Comparison of ENCODE assay signal across 8 cellular contexts in the genomic region with DNA sequence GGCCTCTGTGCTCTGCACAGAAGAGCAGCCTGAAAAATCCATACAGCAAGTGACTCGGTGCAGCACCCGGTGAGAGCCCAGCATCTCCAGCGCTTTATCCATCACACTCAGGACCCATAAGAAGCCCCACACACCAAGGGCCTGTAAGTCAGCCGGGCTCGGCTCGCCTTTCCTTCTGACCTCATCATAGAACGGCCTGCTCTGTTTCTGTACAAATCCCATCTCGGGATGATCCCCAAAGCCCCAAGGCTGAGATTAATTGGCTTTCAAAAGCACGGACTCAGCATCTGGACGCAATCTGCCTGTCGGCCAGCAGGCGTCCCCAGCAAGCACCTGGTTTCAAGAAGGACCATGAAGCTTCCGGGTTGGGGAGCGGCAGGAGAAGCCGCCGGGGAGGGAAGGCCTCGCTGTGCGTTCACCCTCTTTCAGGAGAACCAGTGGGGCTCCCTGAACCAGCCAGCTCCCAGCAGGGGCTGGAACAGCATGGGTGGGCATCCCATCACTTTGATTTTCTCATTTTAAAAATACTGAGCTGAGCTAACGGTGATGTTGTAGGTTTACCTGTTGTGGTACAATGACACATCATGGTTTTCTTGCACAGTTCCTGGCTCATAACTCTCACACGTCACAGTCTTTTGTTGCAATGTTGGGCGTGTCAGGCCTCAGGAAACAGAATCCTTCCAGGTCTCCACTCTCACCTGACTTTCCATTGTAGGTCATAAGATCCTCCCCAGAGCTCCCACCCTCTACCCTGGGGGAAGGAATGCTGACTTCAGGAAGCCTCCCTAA. TPM values are rescaled to one million over a fixed set of nuclear protein-coding genes. Genes with fewer than 3 reads are reported as not detected.
DNase-seq lines count a peak whose midpoint lies in the region; ATAC-seq and TF ChIP-seq lines count a peak whose summit lies in the region.

No MANE protein-coding gene starts in this region.

- H3K36me3 Mint-ChIP-seq in CD4-positive, CD25-positive, alpha-beta regulatory T cell, result peaks cover 5% of the 10 kb centered on the region
- H3K36me3 Mint-ChIP-seq in activated naive CD8-positive, alpha-beta T cell treated with anti-CD3 and anti-CD28 coated beads for 36 hours, result peaks cover 9% of the 10 kb centered on the region

- H3K4me3 ChIP-seq in CD4-positive, CD25-positive, alpha-beta regulatory T cell (ENCODE audit: low read depth, low read length), result peak overlapping the region; percentile 65
- H3K4me3 ChIP-seq in parathyroid adenoma (ENCODE audit: low read depth, low read length) (peak overlapping the region; percentile 6), uterus (no peak overlapping the region)

- peaks cover 23% of the 10 kb centered on the region for H3K4me1 ChIP-seq in CD4-positive, CD25-positive, alpha-beta regulatory T cell (ENCODE audit: control insufficient read depth, insufficient read depth, low read length, poor library complexity, severe bottlenecking)
- H3K4me1 ChIP-seq in parathyroid adenoma (peaks cover 18% of the 10 kb centered on the region), uterus (no peaks in the 10 kb centered on the region)

- peak overlapping the region; percentile 55 for H3K4me2 ChIP-seq in parathyroid adenoma (ENCODE audit: low read length)

- intact Hi-C loops in head of caudate nucleus (cut with DNase I), result no loop called here
- intact Hi-C loops in uterus (cut with DNase I; ENCODE audit: low total_unique reads), result no loop called here

- peak; percentile 70 to 94 (median 84) for DNase-seq in CD4-positive, CD25-positive, alpha-beta regulatory T cell
- peak; percentile 64 for DNase-seq in NCI-H1105 treated with DMSO at 0.1 percent for 48 hours (lab: John Stamatoyannopoulos, UW)
- DNase-seq in SKM-1 (lab: John Stamatoyannopoulos, UW; ENCODE audit: unreplicated experiment), result peak; percentile 71
- peak; percentile 80 for DNase-seq in activated naive CD8-positive, alpha-beta T cell treated with anti-CD3 and anti-CD28 coated beads for 36 hours
- DNase-seq in head of caudate nucleus, result peak; percentile 60 to 91 (median 77)
- DNase-seq in uterus, result peak; percentile 82 to 84

- peak overlapping the region; percentile 86 for H3K27ac ChIP-seq in CD4-positive, CD25-positive, alpha-beta regulatory T cell (ENCODE audit: insufficient read depth, low read length, poor library complexity, severe bottlenecking)
- H3K27ac ChIP-seq in parathyroid adenoma (peak overlapping the region; percentile 54), uterus (peak overlapping the region; percentile 51 to 64)

- peak in 1 of 2 donors; percentile 40 for TF ChIP-seq POLR2A in uterus (IDR thresholded peaks at IDR 0.05)

- peak overlapping the region; percentile 62 to 73 (median 68) for H3K4me3 Mint-ChIP-seq in CD4-positive, CD25-positive, alpha-beta regulatory T cell
- H3K4me3 Mint-ChIP-seq in activated naive CD8-positive, alpha-beta T cell treated with anti-CD3 and anti-CD28 coated beads for 36 hours, result peak overlapping the region; percentile 51

- H3K27me3 Mint-ChIP-seq in CD4-positive, CD25-positive, alpha-beta regulatory T cell, result no peaks in the 10 kb centered on the region
- H3K27me3 Mint-ChIP-seq in activated naive CD8-positive, alpha-beta T cell treated with anti-CD3 and anti-CD28 coated beads for 36 hours, result no peaks in the 10 kb centered on the region

- no peak overlapping the region for H3K9ac ChIP-seq in parathyroid adenoma

- no peaks in the 10 kb centered on the region for H3K27me3 ChIP-seq in CD4-positive, CD25-positive, alpha-beta regulatory T cell (ENCODE audit: control insufficient read depth, insufficient read depth, low read length)
- H3K27me3 ChIP-seq in parathyroid adenoma (ENCODE audit: control insufficient read depth, insufficient read depth, low read length) (no peaks in the 10 kb centered on the region), uterus (no peaks in the 10 kb centered on the region)

- no peaks in the 10 kb centered on the region for H3K36me3 ChIP-seq in CD4-positive, CD25-positive, alpha-beta regulatory T cell (ENCODE audit: control insufficient read depth, insufficient read depth, low read length)
- H3K36me3 ChIP-seq in parathyroid adenoma (ENCODE audit: control insufficient read depth, insufficient read depth, low read length) (no peaks in the 10 kb centered on the region), uterus (no peaks in the 10 kb centered on the region)

- H3K4me1 Mint-ChIP-seq in CD4-positive, CD25-positive, alpha-beta regulatory T cell, result peaks cover 14 to 43% (median 21%) of the 10 kb centered on the region in 4 donors
- H3K4me1 Mint-ChIP-seq in activated naive CD8-positive, alpha-beta T cell treated with anti-CD3 and anti-CD28 coated beads for 36 hours, result peaks cover 42% of the 10 kb centered on the region

- peak overlapping the region; percentile 94 to 98 (median 98) for H3K27ac Mint-ChIP-seq in CD4-positive, CD25-positive, alpha-beta regulatory T cell
- H3K27ac Mint-ChIP-seq in activated naive CD8-positive, alpha-beta T cell treated with anti-CD3 and anti-CD28 coated beads for 36 hours, result peak overlapping the region; percentile 92

- no peaks in the 10 kb centered on the region for H3K9me3 Mint-ChIP-seq in CD4-positive, CD25-positive, alpha-beta regulatory T cell
- H3K9me3 Mint-ChIP-seq in activated naive CD8-positive, alpha-beta T cell treated with anti-CD3 and anti-CD28 coated beads for 36 hours, result no peaks in the 10 kb centered on the region

- no peaks in the 10 kb centered on the region for H3K9me3 ChIP-seq in CD4-positive, CD25-positive, alpha-beta regulatory T cell (ENCODE audit: control insufficient read depth in 2 of 2, low read length in 2 of 2)
- no peaks in the 10 kb centered on the region for H3K9me3 ChIP-seq in parathyroid adenoma (ENCODE audit: control insufficient read depth, low read length)
- H3K9me3 ChIP-seq in uterus, result no peaks in the 10 kb centered on the region

- H3K79me2 ChIP-seq in parathyroid adenoma, result no peaks in the 10 kb centered on the region

- TF ChIP-seq CTCF in parathyroid adenoma (IDR thresholded peaks at IDR 0.05), result peak; percentile 96
- TF ChIP-seq CTCF in uterus (IDR thresholded peaks at IDR 0.05), result peak; percentile 87 to 95 (median 92)

- peak; percentile 85 for ATAC-seq in CD4-positive, CD25-positive, alpha-beta regulatory T cell (ENCODE audit: low read depth in 2 of 2)
- peak; percentile 77 for ATAC-seq in GM21737 (IDR thresholded peaks at IDR 0.05; ENCODE audit: unreplicated experiment)

- peak overlapping the region; percentile 72 for H2AFZ ChIP-seq in parathyroid adenoma

RNA-seq across cellular contexts. Expression of a gene that starts 6.7 kb away (rescaled TPM):
- total RNA-seq in CD4-positive, CD25-positive, alpha-beta regulatory T cell, result 76.6 TPM
- 10 to 100 TPM; 27.7 to 38.9 (median 33.7) TPM for polyA plus RNA-seq in CD4-positive, CD25-positive, alpha-beta regulatory T cell
- 10 to 100 TPM; 59.5 to 65.1 TPM for total RNA-seq in activated naive CD8-positive, alpha-beta T cell treated with anti-CD3 and anti-CD28 coated beads for 36 hours
- 10 to 100 TPM in 2 of 4 donors, 1 to 10 TPM in 2; 4.4 to 88.2 (median 17.6) TPM for total RNA-seq in uterus

RNA-seq across cellular contexts. Expression of a gene that starts 22.9 kb away (rescaled TPM):
- total RNA-seq in CD4-positive, CD25-positive, alpha-beta regulatory T cell, result 52.5 TPM
- 1 to 10 TPM; 1.5 to 3.3 (median 2.2) TPM for polyA plus RNA-seq in CD4-positive, CD25-positive, alpha-beta regulatory T cell
- 10 to 100 TPM; 75.8 to 79.3 TPM for total RNA-seq in activated naive CD8-positive, alpha-beta T cell treated with anti-CD3 and anti-CD28 coated beads for 36 hours
- 10 to 100 TPM in 2 of 4 donors, 1 to 10 TPM in 2; 1.5 to 28.6 (median 12.2) TPM for total RNA-seq in uterus

Comparison
In these comparisons a context has a peak if more than half of its experiments do, and no peak if none do; other contexts are left out.
1. H3K4me3 ChIP-seq: peak in CD4-positive, CD25-positive, alpha-beta regulatory T cell (single experiment) and parathyroid adenoma (single experiment); none in uterus (0 of 2).
2. Peak in every context shown above with its lines, with median percentiles within 50 percentile points of each other: DNase-seq and H3K27ac ChIP-seq.